In genomic region chr14:101561897-101562490, GRCh38 we compare ENCODE assay signal across 1 cellular context.
TF ChIP-seq lines count a peak whose summit lies in the region.

No MANE protein-coding gene starts in this region.

TF ChIP-seq in H1, 55 proteins besides CTCF, POLR2A, EP300 and RAD21:
- no peak for TF ChIP-seq GABPA (IDR thresholded peaks at IDR 0.05; ENCODE audit: borderline replicate concordance, insufficient read depth, low read length)
- TF ChIP-seq GTF2F1 (IDR thresholded peaks at IDR 0.05; ENCODE audit: borderline replicate concordance, low read depth, low read length), result no peak
- peak in 1 of 2 experiments; percentile 11; a peak in 1 of 4 replicates for TF ChIP-seq HDAC2 (IDR thresholded peaks at IDR 0.05; ENCODE audit: borderline replicate concordance in 1 of 2, low read depth in 2 of 2, low read length in 2 of 2)
- no peak for TF ChIP-seq YY1 (IDR thresholded peaks at IDR 0.05; ENCODE audit: low read depth, low read length)
- no peak for TF ChIP-seq EGR1 (IDR thresholded peaks at IDR 0.05; ENCODE audit: borderline replicate concordance, low read depth, low read length)
- 0 out of 2 replicates have a peak, but pooled peaks have one; percentile 46 for TF ChIP-seq MAX (IDR thresholded peaks at IDR 0.05)
- no peak for TF ChIP-seq TAF7 (optimal IDR thresholded peaks at IDR 0.05; ENCODE audit: borderline replicate concordance, low read depth, low read length)
- no peak for TF ChIP-seq BRCA1 (IDR thresholded peaks at IDR 0.05; ENCODE audit: low read depth, low read length)
- peak; percentile 23 for TF ChIP-seq RNF2 (IDR thresholded peaks at IDR 0.05; ENCODE audit: borderline replicate concordance, low read depth, low read length, missing control alignments, poor library complexity, severe bottlenecking)
- TF ChIP-seq EZH2 (IDR thresholded peaks at IDR 0.05; ENCODE audit: low read depth, low read length, severe bottlenecking), result peak; percentile 58
- no peak for TF ChIP-seq SRF (IDR thresholded peaks at IDR 0.05; ENCODE audit: low read depth, low read length)
- no peak for TF ChIP-seq SP1 (IDR thresholded peaks at IDR 0.05; ENCODE audit: low read depth, low read length)
- TF ChIP-seq CBX8 (IDR thresholded peaks at IDR 0.05; ENCODE audit: borderline replicate concordance, low read depth, low read length), result 0 out of 2 replicates have a peak, but pooled peaks have one; percentile 16
- no peak for TF ChIP-seq SIN3A (conservative IDR thresholded peaks at IDR 0.05 in 1 of 2, IDR thresholded peaks at IDR 0.05 in 1 of 2; ENCODE audit: low read depth in 1 of 2, low read length in 2 of 2)
- peak; percentile 4 for TF ChIP-seq KDM4A (IDR thresholded peaks at IDR 0.05; ENCODE audit: low read depth, low read length, severe bottlenecking)
- TF ChIP-seq RXRA (IDR thresholded peaks at IDR 0.05; ENCODE audit: insufficient read depth, low read depth, low read length), result no peak
- TF ChIP-seq E2F6 (IDR thresholded peaks at IDR 0.05), result peak; percentile 71; the same call in 1 of the 2 replicates
- no peak for TF ChIP-seq ATF2 (IDR thresholded peaks at IDR 0.05; ENCODE audit: low read length)
- no peak for TF ChIP-seq BCL11A (IDR thresholded peaks at IDR 0.05; ENCODE audit: low read depth in 2 of 2, low read length in 2 of 2)
- TF ChIP-seq CTBP2 (IDR thresholded peaks at IDR 0.05; ENCODE audit: borderline replicate concordance, insufficient read depth, insufficient read length, low read length), result no peak
